Comparison of ENCODE assay signal across 26 cellular contexts in genomic region chr13:26380930-26381329, GRCh38.
"Had no signal": no experiment of that assay in that cellular context is flagged by ENCODE, and none has a peak within 500 bp of the region (broad histone marks: within the 10 kb centered on the region; RNA-seq: fewer than 3 reads in every experiment).

No MANE protein-coding gene starts in this region.

- H3K27me3 ChIP-seq: neural progenitor cell, ovary, right lobe of liver, sigmoid colon, stomach, thyroid gland, tibial nerve, upper lobe of left lung, vagina had no signal

- H3K27me3 Mint-ChIP-seq: progenitor cell of endocrine pancreas; stimulated activated naive B cell treated with anti-CD40 and anti-IgM and Interleukin-4, amounts not matched to agents 10 μg/mL and 1 μg/mL and 100 μg/mL, for 72 hours; stimulated activated naive CD8-positive, alpha-beta T cell treated with anti-CD3 and anti-CD28 coated beads, Interleukin-15, Interleukin-2, amounts not matched to agents 100 ng/mL and 50 ng/mL, for 24 hours had no signal

- H3K36me3 ChIP-seq: neural progenitor cell, ovary, thoracic aorta, thyroid gland, vagina had no signal

- H3K4me1 Mint-ChIP-seq: nephron, neural progenitor cell had no signal

- H3K4me3 Mint-ChIP-seq: nephron; neural progenitor cell; stimulated activated effector memory CD8-positive, alpha-beta T cell treated with anti-CD3 and anti-CD28 coated beads, Interleukin-12 subunit alpha, Interleukin-12 subunit beta, amount 100 ng/mL, for 72 hours; stimulated activated naive B cell treated with anti-CD40 and anti-IgM and Interleukin-4, amounts not matched to agents 10 μg/mL and 1 μg/mL and 100 μg/mL, for 72 hours; stimulated activated naive CD8-positive, alpha-beta T cell treated with anti-CD3 and anti-CD28 coated beads, Interleukin-15, Interleukin-2, amounts not matched to agents 100 ng/mL and 50 ng/mL, for 24 hours had no signal

- H3K27ac ChIP-seq: neural progenitor cell, ovary, parathyroid adenoma, psoas muscle, right lobe of liver, thoracic aorta, thyroid gland, tibial nerve, upper lobe of left lung, vagina had no signal

- H3K4me1 ChIP-seq: parathyroid adenoma, psoas muscle, right lobe of liver, thyroid gland, tibial nerve, upper lobe of left lung, vagina had no signal

- DNase-seq: occipital lobe; ovary; psoas muscle; right lobe of liver; sigmoid colon; small intestine; stimulated activated CD4-positive, alpha-beta T cell treated with anti-CD3 and anti-CD28 coated beads, Interleukin-15, amount 100 ng/mL, for 24 hours; stimulated activated CD4-positive, alpha-beta T cell treated with anti-CD3 and anti-CD28 coated beads, Interleukin-2, amount 100 ng/mL, for 24 hours; stimulated activated CD4-positive, alpha-beta T cell treated with anti-CD3 and anti-CD28 coated beads, Interleukin-2, amount 100 ng/mL, for 48 hours; stimulated activated CD4-positive, alpha-beta T cell treated with anti-CD3 and anti-CD28 coated beads, Interleukin-4, amount 100 ng/mL, for 24 hours; stimulated activated naive B cell treated with anti-CD40 and anti-IgM and Interleukin-4, amounts not matched to agents 10 μg/mL and 1 μg/mL and 100 μg/mL, for 72 hours; stimulated activated naive CD4-positive, alpha-beta T cell treated with Interleukin-2 at 50 U/mL for 16 hours; stomach; thyroid gland; trophoblast cell; upper lobe of left lung had no signal

- H3K4me3 ChIP-seq: neural progenitor cell, ovary, psoas muscle, right lobe of liver, sigmoid colon, stomach, thoracic aorta, thyroid gland, tibial nerve, upper lobe of left lung, vagina had no signal

- ATAC-seq: psoas muscle; right cardiac atrium; right lobe of liver; stimulated activated effector memory CD8-positive, alpha-beta T cell treated with anti-CD3 and anti-CD28 coated beads, Interleukin-12 subunit alpha, Interleukin-12 subunit beta, amount 100 ng/mL, for 72 hours; stimulated activated naive B cell treated with anti-CD40 and anti-IgM and Interleukin-4, amounts not matched to agents 10 μg/mL and 1 μg/mL and 100 μg/mL, for 72 hours had no signal

- H3K27ac Mint-ChIP-seq: nephron; neural progenitor cell; progenitor cell of endocrine pancreas; stimulated activated effector memory CD8-positive, alpha-beta T cell treated with anti-CD3 and anti-CD28 coated beads, Interleukin-12 subunit alpha, Interleukin-12 subunit beta, amount 100 ng/mL, for 72 hours; stimulated activated naive B cell treated with anti-CD40 and anti-IgM and Interleukin-4, amounts not matched to agents 10 μg/mL and 1 μg/mL and 100 μg/mL, for 72 hours; stimulated activated naive CD8-positive, alpha-beta T cell treated with anti-CD3 and anti-CD28 coated beads, Interleukin-15, Interleukin-2, amounts not matched to agents 100 ng/mL and 50 ng/mL, for 24 hours had no signal

- H3K9me3 ChIP-seq: ovary, psoas muscle, right lobe of liver, sigmoid colon, stomach, thoracic aorta, thyroid gland, tibial nerve, upper lobe of left lung, vagina had no signal

- H3K9me3 Mint-ChIP-seq: nephron; neural progenitor cell; stimulated activated effector memory CD8-positive, alpha-beta T cell treated with anti-CD3 and anti-CD28 coated beads, Interleukin-12 subunit alpha, Interleukin-12 subunit beta, amount 100 ng/mL, for 72 hours; stimulated activated naive B cell treated with anti-CD40 and anti-IgM and Interleukin-4, amounts not matched to agents 10 μg/mL and 1 μg/mL and 100 μg/mL, for 72 hours; stimulated activated naive CD8-positive, alpha-beta T cell treated with anti-CD3 and anti-CD28 coated beads, Interleukin-15, Interleukin-2, amounts not matched to agents 100 ng/mL and 50 ng/mL, for 24 hours had no signal
